1 cellular context compared by ENCODE assay signal in the genomic region with DNA sequence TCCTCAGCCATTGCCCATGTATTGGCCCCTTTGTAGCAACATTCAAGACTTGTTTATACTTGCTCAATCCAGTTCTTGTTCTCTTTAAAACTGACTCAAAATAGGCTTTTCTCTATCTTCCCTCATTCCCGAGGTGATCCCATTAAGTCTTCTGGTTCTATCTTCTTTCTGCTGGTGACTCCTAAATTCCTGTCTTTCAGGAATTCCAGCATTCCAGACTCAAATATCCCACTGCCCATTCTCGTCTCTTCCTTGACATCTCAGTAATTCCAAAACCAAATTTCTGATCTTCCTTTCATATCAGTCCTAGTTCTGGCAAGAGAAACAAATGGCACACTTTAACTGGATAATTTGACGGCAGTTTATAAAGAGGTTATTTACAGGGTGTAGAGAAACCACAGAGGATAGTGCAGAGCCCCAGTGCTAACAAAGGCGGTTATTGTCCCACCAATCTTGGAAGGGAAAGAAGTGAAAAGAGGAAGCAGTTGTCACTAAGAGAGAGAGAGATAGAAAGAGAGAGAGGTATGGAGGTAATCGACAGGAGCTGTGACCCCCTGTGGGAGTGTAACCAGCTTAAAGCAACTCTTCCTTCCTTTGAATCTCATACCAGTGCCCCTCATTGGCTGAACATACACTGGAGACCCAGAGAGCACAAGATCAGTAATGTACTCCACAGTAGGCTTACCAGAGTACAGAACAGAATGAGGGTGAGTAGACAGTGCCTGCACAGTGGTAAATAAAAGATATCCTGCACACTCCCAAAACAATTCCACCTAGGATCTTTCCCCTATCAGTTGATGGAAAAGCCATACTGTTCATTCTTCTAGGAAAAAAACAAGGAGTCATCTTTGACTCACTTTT.
TF ChIP-seq lines count a peak whose summit lies in the region.

No MANE protein-coding gene starts in this region.

TF ChIP-seq in WTC11, 78 proteins besides CTCF, POLR2A, EP300 and RAD21 (continued from another document):
- TF ChIP-seq, protein P1, sequence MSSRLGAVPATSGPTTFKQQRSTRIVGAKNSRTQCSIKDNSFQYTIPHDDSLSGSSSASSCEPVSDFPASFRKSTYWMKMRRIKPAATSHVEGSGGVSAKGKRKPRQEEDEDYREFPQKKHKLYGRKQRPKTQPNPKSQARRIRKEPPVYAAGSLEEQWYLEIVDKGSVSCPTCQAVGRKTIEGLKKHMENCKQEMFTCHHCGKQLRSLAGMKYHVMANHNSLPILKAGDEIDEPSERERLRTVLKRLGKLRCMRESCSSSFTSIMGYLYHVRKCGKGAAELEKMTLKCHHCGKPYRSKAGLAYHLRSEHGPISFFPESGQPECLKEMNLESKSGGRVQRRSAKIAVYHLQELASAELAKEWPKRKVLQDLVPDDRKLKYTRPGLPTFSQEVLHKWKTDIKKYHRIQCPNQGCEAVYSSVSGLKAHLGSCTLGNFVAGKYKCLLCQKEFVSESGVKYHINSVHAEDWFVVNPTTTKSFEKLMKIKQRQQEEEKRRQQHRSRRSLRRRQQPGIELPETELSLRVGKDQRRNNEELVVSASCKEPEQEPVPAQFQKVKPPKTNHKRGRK (CRISPR knock-in tag; IDR thresholded peaks at IDR 0.05; ENCODE audit: borderline replicate concordance) = no peak
- TF ChIP-seq, protein P2, sequence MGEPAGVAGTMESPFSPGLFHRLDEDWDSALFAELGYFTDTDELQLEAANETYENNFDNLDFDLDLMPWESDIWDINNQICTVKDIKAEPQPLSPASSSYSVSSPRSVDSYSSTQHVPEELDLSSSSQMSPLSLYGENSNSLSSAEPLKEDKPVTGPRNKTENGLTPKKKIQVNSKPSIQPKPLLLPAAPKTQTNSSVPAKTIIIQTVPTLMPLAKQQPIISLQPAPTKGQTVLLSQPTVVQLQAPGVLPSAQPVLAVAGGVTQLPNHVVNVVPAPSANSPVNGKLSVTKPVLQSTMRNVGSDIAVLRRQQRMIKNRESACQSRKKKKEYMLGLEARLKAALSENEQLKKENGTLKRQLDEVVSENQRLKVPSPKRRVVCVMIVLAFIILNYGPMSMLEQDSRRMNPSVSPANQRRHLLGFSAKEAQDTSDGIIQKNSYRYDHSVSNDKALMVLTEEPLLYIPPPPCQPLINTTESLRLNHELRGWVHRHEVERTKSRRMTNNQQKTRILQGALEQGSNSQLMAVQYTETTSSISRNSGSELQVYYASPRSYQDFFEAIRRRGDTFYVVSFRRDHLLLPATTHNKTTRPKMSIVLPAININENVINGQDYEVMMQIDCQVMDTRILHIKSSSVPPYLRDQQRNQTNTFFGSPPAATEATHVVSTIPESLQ (CRISPR knock-in tag; IDR thresholded peaks at IDR 0.05) = no peak
- TF ChIP-seq ZNF121 (CRISPR knock-in tag; IDR thresholded peaks at IDR 0.05) = no peak
- TF ChIP-seq, protein P3, sequence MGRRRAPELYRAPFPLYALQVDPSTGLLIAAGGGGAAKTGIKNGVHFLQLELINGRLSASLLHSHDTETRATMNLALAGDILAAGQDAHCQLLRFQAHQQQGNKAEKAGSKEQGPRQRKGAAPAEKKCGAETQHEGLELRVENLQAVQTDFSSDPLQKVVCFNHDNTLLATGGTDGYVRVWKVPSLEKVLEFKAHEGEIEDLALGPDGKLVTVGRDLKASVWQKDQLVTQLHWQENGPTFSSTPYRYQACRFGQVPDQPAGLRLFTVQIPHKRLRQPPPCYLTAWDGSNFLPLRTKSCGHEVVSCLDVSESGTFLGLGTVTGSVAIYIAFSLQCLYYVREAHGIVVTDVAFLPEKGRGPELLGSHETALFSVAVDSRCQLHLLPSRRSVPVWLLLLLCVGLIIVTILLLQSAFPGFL (CRISPR knock-in tag; IDR thresholded peaks at IDR 0.05; ENCODE audit: borderline replicate concordance) = no peak
